In genomic region chr11:117059611-117060010, GRCh38 we compare ENCODE assay signal across 18 cellular contexts. TPM values are rescaled to one million over a fixed set of nuclear protein-coding genes. Genes with fewer than 3 reads are reported as not detected.
DNase-seq lines count a peak whose midpoint lies in the region; ATAC-seq, FAIRE-seq and TF ChIP-seq lines count a peak whose summit lies in the region.
"Had no signal": no experiment of that assay in that cellular context is flagged by ENCODE, and none has a peak within 500 bp of the region (broad histone marks: within the 10 kb centered on the region; RNA-seq: fewer than 3 reads in every experiment).

No MANE protein-coding gene starts in this region.

- H3K9me3 Mint-ChIP-seq in activated T-cell treated with anti-CD3 and anti-CD28 coated beads, Interleukin-2, amount 50 U/mL, for 72 hours = no peaks in the 10 kb centered on the region
- H3K9me3 Mint-ChIP-seq: CD14-positive monocyte had no signal

- ATAC-seq in SK-N-SH treated with all-trans-retinoic acid at 6 μM for 48 hours = peak; percentile 13; the same call in 1 of the 3 replicates
- no peak for ATAC-seq in activated T-cell treated with anti-CD3 and anti-CD28 coated beads, Interleukin-2, amount 50 U/mL, for 72 hours (replicated peaks in 1 of 2)
- ATAC-seq: A549 had no signal

- no peak overlapping the region for H3K4me3 Mint-ChIP-seq in activated T-cell treated with anti-CD3 and anti-CD28 coated beads, Interleukin-2, amount 50 U/mL, for 72 hours
- H3K4me3 Mint-ChIP-seq: CD14-positive monocyte had no signal

- H3K36me3 ChIP-seq in A673 (ENCODE audit: insufficient read depth, low read length, poor library complexity, severe bottlenecking) = no peaks in the 10 kb centered on the region

- DNase-seq in A673 (ENCODE audit: low spot score) (no peak), GM12892 (ENCODE audit: insufficient read length) (no peak), activated T-cell treated with anti-CD3 and anti-CD28 coated beads for 4 hours (no peak), GM03348 (ENCODE audit: low spot score) (no peak)
- no peak for DNase-seq in activated T-cell treated with anti-CD3 and anti-CD28 coated beads, Interleukin-2, amount 50 U/mL, for 72 hours
- no peak for DNase-seq in activated CD4-positive, alpha-beta T cell treated with anti-CD3 and anti-CD28 coated beads for 48 hours
- DNase-seq: Calu3, KBM-7, NCI-H1694, NCI-H2107, NCI-H226, NCI-H69, PC-9 had no signal

- H3K4me1 ChIP-seq in A673 (ENCODE audit: insufficient read depth, low read length, poor library complexity, severe bottlenecking) = peaks cover 45% of the 10 kb centered on the region

- peaks cover 0 to 3% of the 10 kb centered on the region in 2 donors for H3K36me3 Mint-ChIP-seq in activated T-cell treated with anti-CD3 and anti-CD28 coated beads, Interleukin-2, amount 50 U/mL, for 72 hours (ENCODE audit: insufficient read depth in 2 of 2)

- intact Hi-C loops in A673 (cut with micrococcal nuclease; ENCODE audit: unreplicated experiment) = no loop called here

- BruUV-seq in A673 (replicated peaks; lab: Mats Ljungman, UMichigan) = no TSS peak

- TF ChIP-seq CTCF in A673 (conservative IDR thresholded peaks at IDR 0.05; ENCODE audit: low read depth, low read length) = no peak

- H3K27ac ChIP-seq in A673 (ENCODE audit: low read depth, low read length, poor library complexity, severe bottlenecking) = peak overlapping the region; percentile 60
- H3K27ac ChIP-seq in layer of hippocampus (ENCODE audit: low read depth, low read length) = peak overlapping the region; percentile 69
- H3K27ac ChIP-seq: A549, HL-60, PC-9 had no signal

- H3K27me3 Mint-ChIP-seq in activated T-cell treated with anti-CD3 and anti-CD28 coated beads, Interleukin-2, amount 50 U/mL, for 72 hours (ENCODE audit: low read depth) = no peaks in the 10 kb centered on the region

- H3K9me3 ChIP-seq in A673 (ENCODE audit: low read depth, low read length, poor library complexity, severe bottlenecking) = no peaks in the 10 kb centered on the region
- H3K9me3 ChIP-seq: A549 had no signal

- POLR2A ChIA-PET in A673 (lab: Charles Lee; ENCODE audit: low non-redundant PET) = interaction anchor here (0.6 kb wide), 1 partner anchor 14 kb away, joined by 3 read pairs; no protein-coding TSS in a partner anchor

- no peak overlapping the region for H3K27ac Mint-ChIP-seq in activated T-cell treated with anti-CD3 and anti-CD28 coated beads, Interleukin-2, amount 50 U/mL, for 72 hours

- H3K4me3 ChIP-seq in A673 (ENCODE audit: low read depth, low read length, poor library complexity, severe bottlenecking) = no peak overlapping the region
- H3K4me3 ChIP-seq: A549, PC-9 had no signal

- FAIRE-seq in GM12892 (lab: Jason Lieb, UNC) = peak; percentile 84
- FAIRE-seq: A549 had no signal

- TF ChIP-seq POLR2A in GM12892 (IDR thresholded peaks at IDR 0.05; ENCODE audit: low read depth, low read length) = no peak

- H3K27me3 ChIP-seq in A673 (replicated peaks; ENCODE audit: insufficient read depth, low read depth, low read length, poor library complexity) (no peaks in the 10 kb centered on the region), layer of hippocampus (ENCODE audit: control insufficient read depth, insufficient read depth, low read length) (no peaks in the 10 kb centered on the region)

- peaks cover 67% of the 10 kb centered on the region for H3K4me1 Mint-ChIP-seq in activated T-cell treated with anti-CD3 and anti-CD28 coated beads, Interleukin-2, amount 50 U/mL, for 72 hours (ENCODE audit: low read depth)

- CTCF ChIA-PET in A673 (lab: Charles Lee) = no interaction called here

TF ChIP-seq in SK-N-SH treated with all-trans-retinoic acid at 6 μM for 48 hours, 23 proteins besides CTCF, POLR2A, EP300 and RAD21:
- TF ChIP-seq CSDC2 (CRISPR knock-in tag; IDR thresholded peaks at IDR 0.05) = no peak
- no peak for TF ChIP-seq ZNF565 (CRISPR knock-in tag; conservative IDR thresholded peaks at IDR 0.05; ENCODE audit: low read depth)
- no peak for TF ChIP-seq BACH2 (CRISPR knock-in tag; IDR thresholded peaks at IDR 0.05; ENCODE audit: borderline replicate concordance)
- TF ChIP-seq TCF4 (CRISPR knock-in tag; IDR thresholded peaks at IDR 0.05; ENCODE audit: borderline replicate concordance) = no peak

RNA-seq across cellular contexts. Expression of gene SIK3, which starts 38.6 kb away (rescaled TPM):
- total RNA-seq in A673 (2021) = 71.9 and 81.7 TPM in 2 replicates
- 17.6 TPM for polyA plus RNA-seq in GM12892 (2012; ENCODE audit: missing spikeins)
- 10 to 100 TPM; 21.4 to 26.3 TPM for total RNA-seq in activated T-cell treated with anti-CD3 and anti-CD28 coated beads, Interleukin-2, amount 50 U/mL, for 72 hours
